Comparison of ENCODE assay signal across 8 cellular contexts in the genomic region with DNA sequence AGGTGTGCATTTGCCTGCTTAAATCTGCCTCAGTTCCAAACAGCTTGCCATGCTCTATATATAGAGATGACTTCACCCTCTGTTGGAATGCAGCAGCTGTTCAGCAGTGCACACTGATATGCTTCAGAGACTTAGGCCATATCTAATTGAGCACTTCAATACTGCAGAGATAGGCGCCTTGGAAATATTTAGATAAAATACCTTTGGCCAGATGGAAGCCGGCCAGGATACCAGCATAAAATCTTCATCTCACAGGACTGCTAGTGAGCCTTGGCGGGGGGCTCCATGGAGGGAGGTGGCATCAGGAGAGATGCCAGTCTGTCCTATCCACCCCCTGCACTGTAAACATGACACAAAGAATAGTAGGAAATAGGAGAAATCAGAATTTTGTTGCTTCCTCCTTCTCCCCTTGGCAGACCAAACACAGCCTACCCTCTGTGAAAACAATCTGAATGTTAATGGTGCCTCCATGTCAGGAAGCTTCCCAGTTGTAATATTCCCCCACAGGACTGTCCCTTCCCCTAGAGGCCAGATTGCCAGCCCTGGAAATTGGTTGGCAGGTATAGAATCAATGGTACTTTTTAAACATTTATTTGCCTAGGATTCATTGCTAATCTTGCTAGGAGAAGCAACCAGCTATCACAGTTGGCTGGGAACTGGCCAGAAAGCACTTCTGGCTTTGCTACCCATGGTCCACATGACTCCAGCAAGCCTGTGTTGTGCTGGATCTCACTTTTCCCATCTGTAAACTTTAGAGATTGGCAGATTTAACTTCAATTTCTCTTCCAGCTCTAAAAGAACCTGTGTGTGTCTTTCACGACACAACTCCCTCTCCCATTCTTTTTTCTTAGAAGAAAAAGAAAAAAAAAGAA.
DNase-seq lines count a peak whose midpoint lies in the region; ATAC-seq, FAIRE-seq and TF ChIP-seq lines count a peak whose summit lies in the region.

No MANE protein-coding gene starts in this region.

- no peak overlapping the region for H2BK120ac ChIP-seq in H1 (replicated peaks; ENCODE audit: low read depth, low read length)

- no peaks in the 10 kb centered on the region for H3K27me3 ChIP-seq in BLaER1 treated with 17β-estradiol and CSF1 and Interleukin-3, amounts not matched to agents 10 nM and 100 nM
- H3K27me3 ChIP-seq in H1 (replicated peaks in 1 of 4; ENCODE audit: control insufficient read depth in 3 of 4, extremely low read depth in 1 of 4, insufficient read depth in 3 of 4, low read length in 3 of 4): no peaks in the 10 kb centered on the region
- H3K27me3 ChIP-seq in neural cell (ENCODE audit: insufficient read depth, low read depth, low read length): no peaks in the 10 kb centered on the region
- no peaks in the 10 kb centered on the region for H3K27me3 ChIP-seq in endodermal cell (ENCODE audit: control insufficient read depth, insufficient read depth, low read length, poor library complexity, severe bottlenecking)

- peak overlapping the region in 1 of 11 experiments; percentile 23; a peak in 1 of 22 replicates for H3K27ac ChIP-seq in BLaER1 treated with 17β-estradiol and CSF1 and Interleukin-3, amounts not matched to agents 10 nM and 100 nM
- H3K27ac ChIP-seq in H1 (ENCODE audit: low read depth, low read length) (no peak overlapping the region), neural cell (ENCODE audit: low read length) (peak overlapping the region; percentile 76), endodermal cell (ENCODE audit: low read depth, low read length) (no peak overlapping the region)

- H3K36me3 Mint-ChIP-seq in endodermal cell (ENCODE audit: low read depth): no peaks in the 10 kb centered on the region

- H3K18ac ChIP-seq in H1 (ENCODE audit: extremely low read depth, low read length): no peak overlapping the region

- H3K14ac ChIP-seq in H1 (ENCODE audit: insufficient read length): no peak overlapping the region

- TF ChIP-seq RAD21 in H1 (IDR thresholded peaks at IDR 0.05 in 1 of 2, conservative IDR thresholded peaks at IDR 0.05 in 1 of 2; ENCODE audit: low read depth in 2 of 2, low read length in 2 of 2) (no peak), neural cell (conservative IDR thresholded peaks at IDR 0.05) (peak; percentile 41)

- H3K9ac ChIP-seq in BLaER1 treated with 17β-estradiol and CSF1 and Interleukin-3, amounts not matched to agents 10 nM and 100 nM: no peak overlapping the region
- H3K9ac ChIP-seq in H1 (replicated peaks in 1 of 4; ENCODE audit: extremely low read depth in 1 of 4, low read depth in 3 of 4, low read length in 3 of 4) (no peak overlapping the region), neural cell (ENCODE audit: low read length) (peak overlapping the region; percentile 24), endodermal cell (ENCODE audit: extremely low read depth, low read length, poor library complexity, severe bottlenecking) (no peak overlapping the region)

- no peak overlapping the region for H3K4me3 Mint-ChIP-seq in endodermal cell

- peaks cover 7% of the 10 kb centered on the region for H3F3A ChIP-seq in neural cell (ENCODE audit: insufficient read depth, low read length, poor library complexity, severe bottlenecking)

- no peaks in the 10 kb centered on the region for H3K23me2 ChIP-seq in H1 (ENCODE audit: low read depth, low read length)

- DNase-seq in NCI-H2107 (lab: John Stamatoyannopoulos, UW) (peak; percentile 44), H1 (ENCODE audit: low read depth in 1 of 2, low spot score in 2 of 2) (no peak), endodermal cell (no peak)
- no peak for DNase-seq in activated CD4-positive, alpha-beta T cell treated with anti-CD3 and anti-CD28 coated beads, Interleukin-2, amount 50 U/mL, for 48 hours

- H2AFZ ChIP-seq in H1 (ENCODE audit: low read length): peak overlapping the region; percentile 83
- no peak overlapping the region for H2AFZ ChIP-seq in neural cell (ENCODE audit: low read depth, low read length)

- no peak overlapping the region for H3K27ac Mint-ChIP-seq in endodermal cell

- H2AK5ac ChIP-seq in H1 (ENCODE audit: low read depth, low read length): no peak overlapping the region

- H3K36me3 ChIP-seq in BLaER1 treated with 17β-estradiol and CSF1 and Interleukin-3, amounts not matched to agents 10 nM and 100 nM: 0 out of 22 replicates have a peak, but pooled peaks cover 0 to 3% (median 0%) of the 10 kb centered on the region in 11 experiments
- no peaks in the 10 kb centered on the region for H3K36me3 ChIP-seq in H1 (ENCODE audit: control insufficient read depth in 2 of 4, insufficient read depth in 4 of 4, low read length in 3 of 4)
- H3K36me3 ChIP-seq in neural cell (ENCODE audit: insufficient read depth, low read length): no peaks in the 10 kb centered on the region
- H3K36me3 ChIP-seq in endodermal cell (ENCODE audit: control insufficient read depth, insufficient read depth, low read length): no peaks in the 10 kb centered on the region

- CTCF ChIA-PET in H1 (lab: Charles Lee; ENCODE audit: partially characterized antibody): interaction anchor here (2.5 to 3.1 kb wide), 2 partner anchors 18 to 65 kb away, joined by 9 read pairs; no protein-coding TSS in a partner anchor

- POLR2A ChIA-PET in H1 (lab: Charles Lee; ENCODE audit: partially characterized antibody): no interaction called here

- no peaks in the 10 kb centered on the region for H3K9me2 ChIP-seq in neural cell (ENCODE audit: insufficient read depth, low read length)

- TF ChIP-seq CTCF in H1 (IDR thresholded peaks at IDR 0.05; ENCODE audit: control extremely low read depth in 1 of 3, insufficient read depth in 1 of 3, low read depth in 1 of 3, low read length in 3 of 3) (no peak), neural cell (IDR thresholded peaks at IDR 0.05; ENCODE audit: poor library complexity, severe bottlenecking) (no peak), endodermal cell (conservative IDR thresholded peaks at IDR 0.05) (no peak)

- H3K79me2 ChIP-seq in H1 (ENCODE audit: control insufficient read depth in 1 of 2, insufficient read depth in 2 of 2, low read length in 2 of 2): no peaks in the 10 kb centered on the region
- H3K79me2 ChIP-seq in neural cell (replicated peaks; ENCODE audit: insufficient read depth, low read length): no peaks in the 10 kb centered on the region

- H3K4ac ChIP-seq in H1 (replicated peaks; ENCODE audit: insufficient read length, low read depth, low read length): no peak overlapping the region

- H3K9me3 Mint-ChIP-seq in endodermal cell: no peaks in the 10 kb centered on the region

- TF ChIP-seq EP300 in H1 (IDR thresholded peaks at IDR 0.05; ENCODE audit: borderline replicate concordance in 1 of 2, low read depth in 2 of 2, low read length in 2 of 2) (no peak), neural cell (conservative IDR thresholded peaks at IDR 0.05; ENCODE audit: poor library complexity, severe bottlenecking) (peak; percentile 14)

- H2BK5ac ChIP-seq in H1 (ENCODE audit: low read depth, low read length): no peak overlapping the region

- H3K4me3 ChIP-seq in BLaER1 treated with 17β-estradiol and CSF1 and Interleukin-3, amounts not matched to agents 10 nM and 100 nM: no peak overlapping the region
- no peak overlapping the region for H3K4me3 ChIP-seq in H1 (ENCODE audit: extremely low read depth in 1 of 4, insufficient read depth in 2 of 4, low read depth in 3 of 4, low read length in 4 of 4)
- no peak overlapping the region for H3K4me3 ChIP-seq in neural cell (ENCODE audit: low read length)
- no peak overlapping the region for H3K4me3 ChIP-seq in endodermal cell (ENCODE audit: low read length)

- H2BK12ac ChIP-seq in H1 (ENCODE audit: low read depth, low read length): no peak overlapping the region

- H4K8ac ChIP-seq in H1 (ENCODE audit: extremely low read depth, insufficient read depth, low read length): no peak overlapping the region

- WGBS in H1 (ENCODE audit: extremely low coverage in 1 of 2, insufficient coverage in 1 of 2, insufficient read length in 1 of 2, insufficient replicate concordance in 2 of 2, low coverage in 1 of 2, low lambda C conversion rate in 2 of 2, missing lambda C conversion rate in 1 of 2), 2 experiments: 87% methylated on average over 4 of the region's 4 CpGs; no CpG with 5 or more reads in 1 of the 2 experiments
- 93 to 96% methylated on average over 2 to 3 of the region's 4 CpGs for WGBS in endodermal cell (ENCODE audit: insufficient coverage in 1 of 2, insufficient read length in 1 of 2), 2 experiments

- H3K23ac ChIP-seq in H1 (ENCODE audit: insufficient read length): no peak overlapping the region

- H3K56ac ChIP-seq in H1 (replicated peaks; ENCODE audit: insufficient read length, low read depth, low read length): no peak overlapping the region

- no peaks in the 10 kb centered on the region for H3K27me3 Mint-ChIP-seq in endodermal cell (ENCODE audit: insufficient read depth)

- H4K91ac ChIP-seq in H1 (replicated peaks; ENCODE audit: insufficient read length, low read length): no peak overlapping the region

- no peak overlapping the region for H4K5ac ChIP-seq in H1 (ENCODE audit: insufficient read length, low read depth, low read length)

- ATAC-seq in HG02571 (IDR thresholded peaks at IDR 0.05; ENCODE audit: unreplicated experiment) (no peak), GM18517 (IDR thresholded peaks at IDR 0.05; ENCODE audit: unreplicated experiment) (no peak)

- H3K4me2 ChIP-seq in BLaER1 treated with 17β-estradiol and CSF1 and Interleukin-3, amounts not matched to agents 10 nM and 100 nM: peak overlapping the region in 9 of 11 experiments; percentile 3 to 70 (median 36); a peak in 14 of 22 replicates
- H3K4me2 ChIP-seq in H1 (ENCODE audit: insufficient read depth in 1 of 2, low read depth in 2 of 2, low read length in 2 of 2) (no peak overlapping the region), neural cell (ENCODE audit: low read length) (no peak overlapping the region)

- no peak overlapping the region for H2BK20ac ChIP-seq in H1 (ENCODE audit: low read length)

- H2BK15ac ChIP-seq in H1 (ENCODE audit: low read length): no peak overlapping the region

- H3K9me3 ChIP-seq in BLaER1 treated with 17β-estradiol and CSF1 and Interleukin-3, amounts not matched to agents 10 nM and 100 nM (replicated peaks in 1 of 11): peaks cover 0 to 9% (median 4%) of the 10 kb centered on the region in 11 experiments; a peak in 13 of 22 replicates
- H3K9me3 ChIP-seq in H1 (ENCODE audit: insufficient read depth in 2 of 2, low read depth in 1 of 2, low read length in 1 of 2): no peaks in the 10 kb centered on the region
- no peaks in the 10 kb centered on the region for H3K9me3 ChIP-seq in neural cell (ENCODE audit: low read length)
- H3K9me3 ChIP-seq in endodermal cell (ENCODE audit: control insufficient read depth, low read length): no peaks in the 10 kb centered on the region

- H3K79me1 ChIP-seq in H1 (ENCODE audit: low read depth, low read length): no peaks in the 10 kb centered on the region

- no peak for FAIRE-seq in H1 (lab: Jason Lieb, UNC)

- peaks cover 0 to 36% (median 15%) of the 10 kb centered on the region in 10 experiments; a peak in 15 of 20 replicates for H3K4me1 ChIP-seq in BLaER1 treated with 17β-estradiol and CSF1 and Interleukin-3, amounts not matched to agents 10 nM and 100 nM
- H3K4me1 ChIP-seq in H1 (replicated peaks in 1 of 4; ENCODE audit: control insufficient read depth in 3 of 4, insufficient read depth in 4 of 4, low read length in 3 of 4) (peaks cover 0 to 8% (median 1%) of the 10 kb centered on the region in 4 experiments; a peak in 2 of 7 replicates), endodermal cell (ENCODE audit: control insufficient read depth, insufficient read depth, low read length) (peaks cover 5% of the 10 kb centered on the region)

- no peaks in the 10 kb centered on the region for H4K20me1 ChIP-seq in BLaER1 treated with 17β-estradiol and CSF1 and Interleukin-3, amounts not matched to agents 10 nM and 100 nM
- H4K20me1 ChIP-seq in H1 (replicated peaks in 1 of 2; ENCODE audit: control insufficient read depth in 1 of 2, insufficient read depth in 2 of 2, low read length in 2 of 2) (no peaks in the 10 kb centered on the region), neural cell (ENCODE audit: insufficient read depth) (no peaks in the 10 kb centered on the region)

- TF ChIP-seq POLR2A in H1 (IDR thresholded peaks at IDR 0.05; ENCODE audit: control extremely low read depth in 1 of 2, low read depth in 2 of 2, low read length in 2 of 2): no peak

- peaks cover 29% of the 10 kb centered on the region for H3K4me1 Mint-ChIP-seq in endodermal cell

Comparison
In these comparisons a context has a peak if more than half of its experiments do, and no peak if none do; other contexts are left out.
1. H3K4me2 ChIP-seq: peak in BLaER1 treated with 17β-estradiol and CSF1 and Interleukin-3, amounts not matched to agents 10 nM and 100 nM (9 of 11); none in H1 (0 of 2) and neural cell (single experiment).